ENCODE assay signal across 16 cellular contexts in genomic region chr7:131365876-131366275, GRCh38. TPM values are rescaled to one million over a fixed set of nuclear protein-coding genes. Genes with fewer than 3 reads are reported as not detected.
A peak's percentile ranks its signal among the peaks of the same experiment; 100 is the strongest.
DNase-seq lines count a peak whose midpoint lies in the region; ATAC-seq and TF ChIP-seq lines count a peak whose summit lies in the region.
"Had no signal": no experiment of that assay in that cellular context is flagged by ENCODE, and none has a peak within 500 bp of the region (broad histone marks: within the 10 kb centered on the region; RNA-seq: fewer than 3 reads in every experiment).

No MANE protein-coding gene starts in this region.

- no peak for TF ChIP-seq POLR2A in esophagus squamous epithelium (IDR thresholded peaks at IDR 0.05)

- POLR2A ChIA-PET in Panc1 (lab: Charles Lee), result no interaction called here

- H3K36me3 ChIP-seq in Panc1 (ENCODE audit: control insufficient read depth, insufficient read depth, low read length) (no peaks in the 10 kb centered on the region), esophagus squamous epithelium (no peaks in the 10 kb centered on the region)
- H3K36me3 ChIP-seq: heart left ventricle, stomach had no signal

- H3K4me1 ChIP-seq in Panc1 (ENCODE audit: control insufficient read depth, insufficient read depth, low read length) (peaks cover 46% of the 10 kb centered on the region), esophagus squamous epithelium (peaks cover 0 to 47% (median 9%) of the 10 kb centered on the region in 3 donors)

- H3K4me3 ChIP-seq in Panc1 (ENCODE audit: low read depth in 2 of 2, low read length in 2 of 2) (no peak overlapping the region), fibroblast of the aortic adventitia (ENCODE audit: low read depth, low read length) (no peak overlapping the region), esophagus squamous epithelium (no peak overlapping the region)
- H3K4me3 ChIP-seq: heart left ventricle, skin epidermis, stomach had no signal

- H3K9me3 ChIP-seq in Panc1 (ENCODE audit: control insufficient read depth, insufficient read depth, low read depth, low read length), result no peaks in the 10 kb centered on the region
- H3K9me3 ChIP-seq in esophagus squamous epithelium, result no peaks in the 10 kb centered on the region
- H3K9me3 ChIP-seq: heart left ventricle, stomach had no signal

- ATAC-seq in Panc1, result no peak
- ATAC-seq in GM18858 (IDR thresholded peaks at IDR 0.05; ENCODE audit: unreplicated experiment), result no peak
- ATAC-seq: naive thymus-derived CD8-positive, alpha-beta T cell had no signal

- H3K27ac ChIP-seq in Panc1 (ENCODE audit: low read length) (peak overlapping the region; percentile 44; the same call in 1 of the 2 replicates), esophagus squamous epithelium (no peak overlapping the region)

- no TSS peak for BruUV-seq in Panc1 (replicated peaks; lab: Mats Ljungman, UMichigan)

- in situ Hi-C loops in Panc1 (cut with HindIII; ENCODE audit: low pct_unique_long_range_greater_than_20kb, low sequenced_read_pairs), result no loop called here

- intact Hi-C loops in Panc1 (cut with micrococcal nuclease; ENCODE audit: unreplicated experiment), result no loop called here
- intact Hi-C loops in esophagus squamous epithelium (cut with DNase I), result no loop called here

- TF ChIP-seq CTCF in Panc1 (IDR thresholded peaks at IDR 0.05), result no peak
- no peak for TF ChIP-seq CTCF in fibroblast of the aortic adventitia (IDR thresholded peaks at IDR 0.05; ENCODE audit: insufficient read depth, low read length)
- TF ChIP-seq CTCF in esophagus squamous epithelium (IDR thresholded peaks at IDR 0.05), result no peak

- DNase-seq in GM04503 (ENCODE audit: low read depth), result peak; percentile 30
- DNase-seq in Panc1 (ENCODE audit: low read depth, low spot score), result no peak
- peak; percentile 88 for DNase-seq in fibroblast of the aortic adventitia (ENCODE audit: low read depth)
- peak; percentile 36 for DNase-seq in renal cortical epithelial cell (ENCODE audit: low read depth)
- DNase-seq in esophagus squamous epithelium (lab: John Stamatoyannopoulos, UW), result no peak
- DNase-seq in DMS79 (lab: John Stamatoyannopoulos, UW), result no peak
- DNase-seq: activated CD4-positive, alpha-beta T cell treated with anti-CD3 and anti-CD28 coated beads for 1 hour; activated T-cell treated with anti-CD3 and anti-CD28 coated beads for 4 hours; effector CD4-positive, alpha-beta T cell; heart left ventricle; kidney glomerular epithelial cell; naive thymus-derived CD8-positive, alpha-beta T cell; NCI-H345; stomach had no signal

- 24 to 27% methylated on average over 3 of the region's 3 CpGs for WGBS in esophagus squamous epithelium, 2 donors

- H3K27me3 ChIP-seq in Panc1 (ENCODE audit: control insufficient read depth, insufficient read depth, low read length), result no peaks in the 10 kb centered on the region
- no peaks in the 10 kb centered on the region for H3K27me3 ChIP-seq in esophagus squamous epithelium
- H3K27me3 ChIP-seq: heart left ventricle, stomach had no signal

- CTCF ChIA-PET in Panc1 (lab: Charles Lee), result no interaction called here

RNA-seq across cellular contexts. Expression of gene MKLN1, which starts 38.2 kb away (rescaled TPM):
- total RNA-seq in Panc1 (2021; ENCODE audit: unreplicated experiment), result 46.4 TPM
- polyA plus RNA-seq in Panc1 (2012; ENCODE audit: insufficient read length), result 17.1 TPM
- 41.5 and 71.9 TPM in 2 replicates for total RNA-seq in fibroblast of the aortic adventitia (ENCODE audit: low replicate concordance)
- 29.2 and 76.9 TPM in 2 replicates for total RNA-seq in renal cortical epithelial cell
- 10 to 100 TPM; 15.2 to 42.3 (median 24.0) TPM for total RNA-seq in esophagus squamous epithelium

Comparison
In these comparisons a context has a peak if more than half of its experiments do, and no peak if none do; other contexts are left out.
1. DNase-seq: peak in GM04503 (single experiment), fibroblast of the aortic adventitia (single experiment) and renal cortical epithelial cell (single experiment); none in Panc1 (single experiment), esophagus squamous epithelium (single experiment) and DMS79 (single experiment).